In the genomic region with DNA sequence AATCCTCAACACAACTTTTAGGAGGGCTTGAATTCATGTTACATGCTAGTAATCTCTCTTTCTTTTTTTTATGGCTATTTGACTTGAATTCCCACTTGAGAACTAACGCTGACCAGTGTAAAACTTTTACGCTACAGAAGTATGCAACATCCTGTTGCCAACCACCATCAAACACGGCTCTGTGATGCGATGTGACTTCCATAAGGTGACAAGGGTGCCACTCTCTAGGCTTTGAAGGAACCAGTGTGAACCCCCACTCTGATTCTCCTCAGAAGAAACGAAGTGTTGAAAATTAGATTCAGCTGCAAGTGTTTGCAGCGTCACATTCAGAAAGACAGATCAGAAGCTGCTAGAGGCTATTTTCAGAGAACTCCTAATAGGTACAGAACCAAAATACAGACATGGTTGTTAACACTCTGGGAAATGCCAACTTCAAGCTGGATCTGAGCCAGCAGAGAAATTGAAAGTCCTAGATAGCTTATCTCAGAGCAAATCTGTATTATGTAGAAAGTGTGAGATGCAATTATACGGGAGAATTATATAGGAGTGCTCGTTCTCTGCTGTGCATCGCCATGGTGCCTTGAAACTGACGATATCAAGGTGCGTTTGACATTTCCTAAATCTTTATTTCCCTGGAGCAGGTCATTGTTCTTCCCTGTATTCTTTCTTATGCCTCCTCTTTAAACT, we compare ENCODE assay signal across 22 cellular contexts.
"Had no signal": no experiment of that assay in that cellular context is flagged by ENCODE, and none has a peak within 500 bp of the region (broad histone marks: within the 10 kb centered on the region; RNA-seq: fewer than 3 reads in every experiment).

No MANE protein-coding gene starts in this region.

- H3K4me1 ChIP-seq: transverse colon had no signal

- H3K4me3 ChIP-seq: esophagus muscularis mucosa, gastroesophageal sphincter, lung, spleen, stomach, thoracic aorta, transverse colon had no signal

- H3K36me3 ChIP-seq: esophagus muscularis mucosa, gastroesophageal sphincter, spleen, stomach, thoracic aorta, transverse colon had no signal

- ATAC-seq: effector memory CD8-positive, alpha-beta T cell; gastroesophageal sphincter; left colon; left ventricle myocardium superior; sciatic nerve had no signal

- H3K27me3 Mint-ChIP-seq: naive B cell had no signal

- H3K27me3 ChIP-seq: esophagus muscularis mucosa, spleen, stomach, transverse colon had no signal

- DNase-seq: effector memory CD8-positive, alpha-beta T cell; glutamatergic neuron; left colon; left ventricle myocardium superior; mesenchymal stem cell; naive B cell; posterior cingulate gyrus; spleen; stimulated activated CD4-positive, alpha-beta T cell treated with anti-CD3 and anti-CD28 coated beads, Interleukin-15, amount 100 ng/mL, for 24 hours; stimulated activated CD4-positive, alpha-beta T cell treated with anti-CD3 and anti-CD28 coated beads, Interleukin-1b, Interleukin-23, amount 100 ng/mL, for 48 hours; stimulated activated CD4-positive, alpha-beta T cell treated with anti-CD3 and anti-CD28 coated beads, Interleukin-4, amount 100 ng/mL, for 4 hours; stomach; substantia nigra; transverse colon had no signal

- H3K4me3 Mint-ChIP-seq: dendritic cell treated with granulocyte-macrophage colony-stimulating factor and Interleukin-4, amounts not matched to agents 40 ng/mL and 50 ng/mL, for 4 days; effector memory CD8-positive, alpha-beta T cell; naive B cell; neural crest cell had no signal

- H3K27ac Mint-ChIP-seq: effector memory CD8-positive, alpha-beta T cell; naive B cell had no signal

- H3K27ac ChIP-seq: epithelial cell of prostate, esophagus muscularis mucosa, gastroesophageal sphincter, spleen, stomach, thoracic aorta, transverse colon had no signal
